Comparison of ENCODE assay signal across 17 cellular contexts in the genomic region with DNA sequence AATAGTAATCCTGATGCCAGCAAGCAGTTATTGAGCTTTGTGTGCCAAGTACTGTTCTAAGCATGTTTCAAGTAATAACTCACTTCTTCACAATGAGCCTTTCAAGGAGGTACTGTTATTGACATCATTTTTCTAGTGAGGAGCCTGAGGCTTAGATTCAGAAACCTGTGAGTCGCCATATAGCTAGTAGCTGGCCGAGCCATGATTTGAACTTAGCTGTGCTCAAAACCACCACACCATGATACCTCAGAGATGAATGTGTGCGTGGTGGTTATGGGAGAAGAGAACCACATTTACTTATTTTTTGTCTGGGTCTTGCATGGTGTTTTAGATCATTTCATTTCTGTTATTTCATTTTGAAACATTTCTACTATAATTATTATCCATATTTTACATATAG.
DNase-seq lines count a peak whose midpoint lies in the region; ATAC-seq and TF ChIP-seq lines count a peak whose summit lies in the region.
"Had no signal": no experiment of that assay in that cellular context is flagged by ENCODE, and none has a peak within 500 bp of the region (broad histone marks: within the 10 kb centered on the region; RNA-seq: fewer than 3 reads in every experiment).

No MANE protein-coding gene starts in this region.

- no peaks in the 10 kb centered on the region for H3K36me3 Mint-ChIP-seq in T-helper 2 cell treated with Interferon-gamma antibody and Interleukin-4, amounts not matched to agents 5 μg/mL and 100 μg/mL, for 36 hours (ENCODE audit: low read depth)

- 88 to 98% methylated on average over 3 of the region's 3 CpGs for WGBS in testis, 2 donors

- H3K27ac ChIP-seq in testis: no peak overlapping the region
- H3K27ac ChIP-seq: esophagus muscularis mucosa, pancreas had no signal

- intact Hi-C loops in testis (cut with DNase I; ENCODE audit: low total_unique reads): no loop called here

- TF ChIP-seq CTCF in astrocyte of the cerebellum (IDR thresholded peaks at IDR 0.05; ENCODE audit: low read depth, low read length, missing control alignments): no peak
- TF ChIP-seq CTCF in testis (IDR thresholded peaks at IDR 0.05): no peak

- H3K4me3 Mint-ChIP-seq in T-helper 2 cell treated with Interferon-gamma antibody and Interleukin-4, amounts not matched to agents 5 μg/mL and 100 μg/mL, for 36 hours: no peak overlapping the region
- H3K4me3 Mint-ChIP-seq: activated T-cell treated with anti-CD3 and anti-CD28 coated beads, Interleukin-2, amount 50 U/mL, for 24 hours had no signal

- H3K27me3 ChIP-seq in testis: no peaks in the 10 kb centered on the region
- H3K27me3 ChIP-seq: esophagus muscularis mucosa, pancreas had no signal

- H3K4me3 ChIP-seq in astrocyte of the cerebellum (ENCODE audit: low read depth, low read length) (no peak overlapping the region), testis (no peak overlapping the region)
- H3K4me3 ChIP-seq: esophagus muscularis mucosa, pancreas, smooth muscle cell had no signal

- H3K9me3 ChIP-seq in testis: no peaks in the 10 kb centered on the region
- H3K9me3 ChIP-seq: esophagus muscularis mucosa, pancreas had no signal

- H3K4me1 Mint-ChIP-seq in T-helper 2 cell treated with Interferon-gamma antibody and Interleukin-4, amounts not matched to agents 5 μg/mL and 100 μg/mL, for 36 hours (ENCODE audit: low read depth): peaks cover 5% of the 10 kb centered on the region

- H3K27me3 Mint-ChIP-seq in T-helper 2 cell treated with Interferon-gamma antibody and Interleukin-4, amounts not matched to agents 5 μg/mL and 100 μg/mL, for 36 hours (ENCODE audit: low read depth): no peaks in the 10 kb centered on the region

- H3K36me3 ChIP-seq in testis (ENCODE audit: low read depth, missing control alignments): no peaks in the 10 kb centered on the region
- H3K36me3 ChIP-seq: esophagus muscularis mucosa, pancreas had no signal

- TF ChIP-seq POLR2A in testis (IDR thresholded peaks at IDR 0.05): no peak

- peak; percentile 79 for ATAC-seq in HG02610 (IDR thresholded peaks at IDR 0.05; ENCODE audit: unreplicated experiment)

- DNase-seq in activated CD4-positive, alpha-beta T cell treated with anti-CD3 and anti-CD28 coated beads for 48 hours: peak; percentile 8
- no peak for DNase-seq in activated CD4-positive, alpha-beta T cell treated with anti-CD3 and anti-CD28 coated beads, Interleukin-2, amount 50 U/mL, for 4 hours
- DNase-seq in astrocyte of the cerebellum (ENCODE audit: low read depth): peak; percentile 39
- peak; percentile 18 for DNase-seq in myocyte (ENCODE audit: low read depth)
- no peak for DNase-seq in testis
- DNase-seq in hippocampal formation (lab: John Stamatoyannopoulos, UW): no peak
- no peak for DNase-seq in T-helper 2 cell treated with Interferon-gamma antibody and Interleukin-4, amounts not matched to agents 5 μg/mL and 100 μg/mL, for 36 hours (ENCODE audit: low spot score)
- DNase-seq: activated CD4-positive, CD25-positive, alpha-beta regulatory T cell treated with anti-CD3 and anti-CD28 coated beads, Interleukin-2, amount 50 U/mL, for 72 hours; activated T-cell treated with anti-CD3 and anti-CD28 coated beads, Interleukin-2, amount 50 U/mL, for 24 hours; anterior cingulate cortex; NCI-H1930; NCI-H69; pancreas; RPMI8226 had no signal

- H3K9me3 Mint-ChIP-seq in T-helper 2 cell treated with Interferon-gamma antibody and Interleukin-4, amounts not matched to agents 5 μg/mL and 100 μg/mL, for 36 hours: peaks cover 2% of the 10 kb centered on the region
- H3K9me3 Mint-ChIP-seq: activated T-cell treated with anti-CD3 and anti-CD28 coated beads, Interleukin-2, amount 50 U/mL, for 24 hours had no signal

- H3K27ac Mint-ChIP-seq in T-helper 2 cell treated with Interferon-gamma antibody and Interleukin-4, amounts not matched to agents 5 μg/mL and 100 μg/mL, for 36 hours: no peak overlapping the region
- H3K27ac Mint-ChIP-seq: activated T-cell treated with anti-CD3 and anti-CD28 coated beads, Interleukin-2, amount 50 U/mL, for 24 hours had no signal

- in situ Hi-C loops in astrocyte of the cerebellum (cut with HindIII; ENCODE audit: low sequenced_read_pairs): loop anchor here (25.0 kb wide), 1 partner anchor 510 kb away; no protein-coding TSS in a partner anchor

- H3K4me1 ChIP-seq in testis: no peaks in the 10 kb centered on the region
- H3K4me1 ChIP-seq: pancreas had no signal

Comparison
In these comparisons a context has a peak if more than half of its experiments do, and no peak if none do; other contexts are left out.
1. DNase-seq: peak in activated CD4-positive, alpha-beta T cell treated with anti-CD3 and anti-CD28 coated beads for 48 hours (single experiment), astrocyte of the cerebellum (single experiment) and myocyte (single experiment); none in activated CD4-positive, alpha-beta T cell treated with anti-CD3 and anti-CD28 coated beads, Interleukin-2, amount 50 U/mL, for 4 hours (0 of 2), testis (single experiment), hippocampal formation (0 of 2) and T-helper 2 cell treated with Interferon-gamma antibody and Interleukin-4, amounts not matched to agents 5 μg/mL and 100 μg/mL, for 36 hours (single experiment).